ENCODE assay signal across 23 cellular contexts in genomic region chr3:124230432-124230831, GRCh38.
"Had no signal": no experiment of that assay in that cellular context is flagged by ENCODE, and none has a peak within 500 bp of the region (broad histone marks: within the 10 kb centered on the region; RNA-seq: fewer than 3 reads in every experiment).

No MANE protein-coding gene starts in this region.

- H3K36me3 ChIP-seq: SJSA1 had no signal

- ATAC-seq: K562 had no signal

- H3K27ac Mint-ChIP-seq: IgD-negative memory B cell had no signal

- H3K4me1 Mint-ChIP-seq: IgD-negative memory B cell had no signal

- H3K4me3 ChIP-seq: K562, SJSA1, SK-N-MC had no signal

- DNase-seq: Kasumi-1, MM.1S, NCI-H1092 treated with DMSO at 0.1 percent for 48 hours, NCI-H1436, NCI-H187, NCI-H2029, NCI-H2081 treated with DMSO at 0.1 percent for 48 hours, NCI-H2171, NCI-H226, NCI-H446, NCI-H510A, NCI-H524 treated with DMSO at 0.1 percent for 48 hours, NCI-H69, NCI-H774, Right ventricle myocardium superior, RPMI8226, SIG-M5 had no signal

- H3K27ac ChIP-seq: HL-60, KMS-11, SJSA1, SK-N-MC had no signal

- H3K27me3 ChIP-seq: SJSA1 had no signal

- H3K4me1 ChIP-seq: SJSA1 had no signal

- H3K4me3 Mint-ChIP-seq: IgD-negative memory B cell had no signal

- H3K4me2 ChIP-seq: KMS-11 had no signal

- H3K36me3 Mint-ChIP-seq: IgD-negative memory B cell had no signal
